Comparison of ENCODE assay signal across 9 cellular contexts in genomic region chr5:43192558-43193170, GRCh38. TPM values are rescaled to one million over a fixed set of nuclear protein-coding genes. Genes with fewer than 3 reads are reported as not detected.
DNase-seq lines count a peak whose midpoint lies in the region; ATAC-seq lines count a peak whose summit lies in the region.
"Had no signal": no experiment of that assay in that cellular context is flagged by ENCODE, and none has a peak within 500 bp of the region (broad histone marks: within the 10 kb centered on the region; RNA-seq: fewer than 3 reads in every experiment).

No MANE protein-coding gene starts in this region.

- no peaks in the 10 kb centered on the region for H3K27me3 ChIP-seq in layer of hippocampus (ENCODE audit: control insufficient read depth, insufficient read depth, low read length)

- H3K9me3 ChIP-seq in T-helper 17 cell (ENCODE audit: control insufficient read depth, low read length, poor library complexity, severe bottlenecking), result no peaks in the 10 kb centered on the region

- H3K36me3 Mint-ChIP-seq in T-helper 17 cell (ENCODE audit: low read depth), result no peaks in the 10 kb centered on the region

- ATAC-seq in HG02943 (IDR thresholded peaks at IDR 0.05; ENCODE audit: low read depth, unreplicated experiment), result peak; percentile 23
- ATAC-seq in T-helper 17 cell, result peak; percentile 53
- no peak for ATAC-seq in GM21367 (IDR thresholded peaks at IDR 0.05; ENCODE audit: unreplicated experiment)

- peak overlapping the region; percentile 87 for H3K27ac ChIP-seq in layer of hippocampus (ENCODE audit: low read depth, low read length)
- H3K27ac ChIP-seq: 22Rv1 had no signal

- peaks cover 14% of the 10 kb centered on the region for H3K4me1 Mint-ChIP-seq in T-helper 17 cell

- H3K4me3 Mint-ChIP-seq in T-helper 17 cell, result peak overlapping the region; percentile 90

- DNase-seq in DMS 273 (lab: John Stamatoyannopoulos, UW; ENCODE audit: unreplicated experiment) (peak; percentile 57), DMS 273 treated with DMSO at 0.1 percent for 48 hours (lab: John Stamatoyannopoulos, UW) (no peak), T-helper 17 cell (peak; percentile 9 to 17 (median 11))
- DNase-seq in central memory CD4-positive, alpha-beta T cell, result peak; percentile 17
- peak; percentile 20 for DNase-seq in stimulated activated CD4-positive, alpha-beta T cell treated with anti-CD3 and anti-CD28 coated beads, Interleukin-1b, Interleukin-23, amount 100 ng/mL, for 48 hours

- peaks cover 10% of the 10 kb centered on the region for H3K27me3 Mint-ChIP-seq in T-helper 17 cell

- peak overlapping the region; percentile 90 for H3K27ac Mint-ChIP-seq in T-helper 17 cell

RNA-seq across cellular contexts. Expression of gene NIM1K, which starts 0.6 kb away (rescaled TPM):
- total RNA-seq in T-helper 17 cell, result 1 to 10 TPM in 1 of 2 donors, under 1 TPM in 1; 0.76 to 1.1 TPM
